In genomic region chr16:46774743-46775177, GRCh38 we compare ENCODE assay signal across 18 cellular contexts. TPM values are rescaled to one million over a fixed set of nuclear protein-coding genes. Genes with fewer than 3 reads are reported as not detected.
DNase-seq lines count a peak whose midpoint lies in the region; ATAC-seq, FAIRE-seq and TF ChIP-seq lines count a peak whose summit lies in the region.
"Had no signal": no experiment of that assay in that cellular context is flagged by ENCODE, and none has a peak within 500 bp of the region (broad histone marks: within the 10 kb centered on the region; RNA-seq: fewer than 3 reads in every experiment).

No MANE protein-coding gene starts in this region.

- in situ Hi-C loops in HepG2 (cut with HindIII; ENCODE audit: extremely low pct_ligation_motif_present, low pct_unique_long_range_greater_than_20kb): no loop called here

- ATAC-seq in HepG2: no peak
- ATAC-seq in right lobe of liver: no peak
- ATAC-seq in HG02642 (IDR thresholded peaks at IDR 0.05; ENCODE audit: poor library complexity, unreplicated experiment): peak; percentile 72
- peak; percentile 64 for ATAC-seq in HG03460 (IDR thresholded peaks at IDR 0.05; ENCODE audit: unreplicated experiment)
- no peak for ATAC-seq in stimulated activated naive CD8-positive, alpha-beta T cell treated with anti-CD3 and anti-CD28 coated beads, Interleukin-15, Interleukin-2, amounts not matched to agents 100 U/mL and 50 U/mL, for 24 hours
- ATAC-seq: left cardiac atrium had no signal

- H3K4me1 ChIP-seq in HepG2 (ENCODE audit: insufficient read depth, low read length) (peaks cover 14% of the 10 kb centered on the region), right lobe of liver (no peaks in the 10 kb centered on the region), neuronal stem cell (ENCODE audit: control insufficient read depth in 2 of 2, insufficient read depth in 1 of 2, low read depth in 1 of 2, low read length in 2 of 2) (no peaks in the 10 kb centered on the region)
- H3K4me1 ChIP-seq: esophagus squamous epithelium had no signal

- no peak overlapping the region for H3K23ac ChIP-seq in neuronal stem cell (ENCODE audit: low read depth, low read length, poor library complexity)

- no peak overlapping the region for H2BK15ac ChIP-seq in neuronal stem cell (ENCODE audit: low read length)

- H3K4me3 ChIP-seq in HepG2 (replicated peaks in 1 of 3; ENCODE audit: insufficient read depth in 1 of 3, low read depth in 2 of 3, low read length in 3 of 3) (no peak overlapping the region), right lobe of liver (no peak overlapping the region), neuronal stem cell (ENCODE audit: low read length in 2 of 2) (no peak overlapping the region)
- H3K4me3 ChIP-seq: esophagus squamous epithelium had no signal

- CTCF ChIA-PET in HepG2 (lab: Yijun Ruan, JAX; ENCODE audit: low intra/inter-chr PET ratio, low total read pairs): no interaction called here

- H3K18ac ChIP-seq in neuronal stem cell (ENCODE audit: low read length): no peak overlapping the region

- H2BK12ac ChIP-seq in neuronal stem cell (ENCODE audit: low read length): no peak overlapping the region

- H2AFZ ChIP-seq in HepG2 (ENCODE audit: low read length) (no peak overlapping the region), neuronal stem cell (ENCODE audit: low read length) (no peak overlapping the region)

- H3K4me2 ChIP-seq in HepG2 (ENCODE audit: low read depth, low read length) (no peak overlapping the region), neuronal stem cell (ENCODE audit: insufficient read depth, low read length, poor library complexity, severe bottlenecking) (no peak overlapping the region)

- intact Hi-C loops in HepG2 (cut with micrococcal nuclease; ENCODE audit: unreplicated experiment) (no loop called here), right lobe of liver (cut with DNase I) (no loop called here)

- no peak overlapping the region for H4K91ac ChIP-seq in neuronal stem cell (ENCODE audit: low read depth, low read length, poor library complexity)

- H3K27me3 ChIP-seq in HepG2 (ENCODE audit: control insufficient read depth in 1 of 2, insufficient read depth in 2 of 2, low read length in 2 of 2) (peaks cover 0 to 5% of the 10 kb centered on the region in 2 experiments; a peak in 1 of 5 replicates), right lobe of liver (no peaks in the 10 kb centered on the region), neuronal stem cell (ENCODE audit: control insufficient read depth in 3 of 3, insufficient read depth in 3 of 3, low read depth in 1 of 3, low read length in 3 of 3) (no peaks in the 10 kb centered on the region)
- H3K27me3 ChIP-seq: esophagus squamous epithelium had no signal

- no peaks in the 10 kb centered on the region for H4K20me1 ChIP-seq in HepG2 (ENCODE audit: insufficient read depth, low read length)

- no peak overlapping the region for H3K14ac ChIP-seq in neuronal stem cell (ENCODE audit: low read length)

- H2BK5ac ChIP-seq in neuronal stem cell (ENCODE audit: low read length): no peak overlapping the region

- TF ChIP-seq CTCF in HepG2 (CRISPR knock-in tag; IDR thresholded peaks at IDR 0.05) (no peak), right lobe of liver (IDR thresholded peaks at IDR 0.05) (no peak)

- H2BK120ac ChIP-seq in neuronal stem cell (ENCODE audit: low read depth, low read length): no peak overlapping the region

- no peak for TF ChIP-seq POLR2A in HepG2 (IDR thresholded peaks at IDR 0.05; ENCODE audit: insufficient read depth in 1 of 2, low read depth in 2 of 2, low read length in 2 of 2)
- no peak for TF ChIP-seq POLR2A in right lobe of liver (IDR thresholded peaks at IDR 0.05)

- TF ChIP-seq RAD21 in HepG2 (CRISPR knock-in tag; IDR thresholded peaks at IDR 0.05): no peak

- DNase-seq in HepG2 (ENCODE audit: low spot score) (no peak), right lobe of liver (no peak), SHP77 treated with DMSO at 0.1 percent for 48 hours (lab: John Stamatoyannopoulos, UW) (no peak), neuronal stem cell (ENCODE audit: low spot score) (no peak), HTR-8/SVneo (ENCODE audit: insufficient read length, low spot score) (no peak)
- DNase-seq in stimulated activated naive CD8-positive, alpha-beta T cell treated with anti-CD3 and anti-CD28 coated beads, Interleukin-15, Interleukin-2, amounts not matched to agents 100 U/mL and 50 U/mL, for 24 hours: no peak
- DNase-seq: dermis blood vessel endothelial cell, esophagus squamous epithelium, GDM1, hippocampal formation, left cardiac atrium, NCI-H1105, NCI-H446 treated with DMSO at 0.1 percent for 48 hours, RPMI8226, T-helper 2 cell had no signal

- POLR2A ChIA-PET in HepG2 (lab: Yijun Ruan, JAX): no interaction called here

- WGBS in HepG2 (ENCODE audit: low lambda C conversion rate): 29% methylated on average over 3 of the region's 3 CpGs
- 59% methylated on average over 3 of the region's 3 CpGs for WGBS in right lobe of liver (ENCODE audit: insufficient coverage, low coverage, low lambda C conversion rate, missing lambda C conversion rate)
- WGBS in neuronal stem cell (ENCODE audit: extremely low coverage in 2 of 2, insufficient read length in 2 of 2, insufficient replicate concordance in 1 of 2), 2 donors: no CpG with 5 or more reads among the region's 3 CpGs

- no peak overlapping the region for H3K27ac ChIP-seq in HepG2 (ENCODE audit: extremely low read length, insufficient read depth, low read length)
- no peak overlapping the region for H3K27ac ChIP-seq in right lobe of liver
- H3K27ac ChIP-seq in neuronal stem cell (replicated peaks; ENCODE audit: low read length): no peak overlapping the region
- H3K27ac ChIP-seq: esophagus squamous epithelium had no signal

- no TSS peak for BruUV-seq in HepG2 (replicated peaks; lab: Mats Ljungman, UMichigan)

- no peaks in the 10 kb centered on the region for H3K79me1 ChIP-seq in neuronal stem cell (ENCODE audit: low read depth, low read length)

- H3K9me3 ChIP-seq in HepG2 (ENCODE audit: low read length) (0 out of 2 replicates have a peak, but pooled peaks cover 6% of the 10 kb centered on the region), right lobe of liver (no peaks in the 10 kb centered on the region), neuronal stem cell (replicated peaks in 1 of 2; ENCODE audit: control insufficient read depth in 2 of 2, insufficient read depth in 1 of 2, low read depth in 1 of 2, low read length in 2 of 2) (peaks cover 5 to 9% of the 10 kb centered on the region in 2 donors)
- H3K9me3 ChIP-seq: esophagus squamous epithelium had no signal

- H3K79me2 ChIP-seq in HepG2 (ENCODE audit: insufficient read depth, low read length): no peaks in the 10 kb centered on the region

- H3K36me3 ChIP-seq in HepG2 (replicated peaks in 1 of 2; ENCODE audit: control insufficient read depth in 1 of 2, insufficient read depth in 2 of 2, low read length in 2 of 2) (no peaks in the 10 kb centered on the region), right lobe of liver (no peaks in the 10 kb centered on the region), neuronal stem cell (replicated peaks in 1 of 2; ENCODE audit: control insufficient read depth in 2 of 2, insufficient read depth in 2 of 2, low read length in 2 of 2) (no peaks in the 10 kb centered on the region)
- H3K36me3 ChIP-seq: esophagus squamous epithelium had no signal

- H4K8ac ChIP-seq in neuronal stem cell (ENCODE audit: low read depth, low read length): no peak overlapping the region

- H3K9ac ChIP-seq in HepG2 (ENCODE audit: insufficient read depth, low read depth, low read length): no peak overlapping the region
- no peak overlapping the region for H3K9ac ChIP-seq in neuronal stem cell (ENCODE audit: low read depth, low read length, poor library complexity)

- no peak overlapping the region for H2AK5ac ChIP-seq in neuronal stem cell (ENCODE audit: low read depth, low read length)

- H3K4ac ChIP-seq in neuronal stem cell (ENCODE audit: low read length): no peak overlapping the region

- TF ChIP-seq EP300 in HepG2 (IDR thresholded peaks at IDR 0.05; ENCODE audit: low read depth in 2 of 2, low read length in 2 of 2) (no peak), HepG2 (CRISPR knock-in tag; IDR thresholded peaks at IDR 0.05; ENCODE audit: borderline replicate concordance) (no peak)

- FAIRE-seq in HepG2 (lab: Jason Lieb, UNC) (no peak), HTR-8/SVneo (lab: Jason Lieb, UNC) (no peak)
- FAIRE-seq: astrocyte had no signal

RNA-seq across cellular contexts. Expression of gene MYLK3, which starts 26.6 kb away (rescaled TPM):
- total RNA-seq in HepG2 (2016; rRNA removed; fragmentation: Illumina TruSeq; extraction: Trizol) (0.13 and 0.18 TPM in 2 replicates), right lobe of liver (under 1 TPM; 0.06 to 0.44 (median 0.23) TPM)
- total RNA-seq in HepG2 (2016; cell fraction: cytosol; rRNA removed; fragmentation: Illumina TruSeq; extraction: Trizol; ENCODE audit: low read depth): not detected in 2 replicates
- total RNA-seq in HepG2 (2016; cell fraction: insoluble cytoplasmic fraction; rRNA removed; fragmentation: Illumina TruSeq; extraction: Trizol): 0.11 and 0.27 TPM in 2 replicates
- total RNA-seq in HepG2 (2016; cell fraction: membrane; rRNA removed; fragmentation: Illumina TruSeq; extraction: Trizol): 0.03 and 0.19 TPM in 2 replicates
- 0.44 and 0.47 TPM in 2 replicates for total RNA-seq in HepG2 (2016; cell fraction: nucleus; rRNA removed; fragmentation: Illumina TruSeq; extraction: Trizol)
- 0.04 TPM in 2 replicates for polyA plus RNA-seq in HepG2 (2011; rRNA removed)
- polyA plus RNA-seq in HepG2 (2011; cell fraction: cytosol; rRNA removed): 0.01 and 0.05 TPM in 2 replicates
- polyA plus RNA-seq in HepG2 (2011; cell fraction: nucleus; rRNA removed): 0.07 and 0.08 TPM in 2 replicates
- polyA plus RNA-seq in HepG2 (2012): 0.01 and 0.11 TPM in 2 replicates
- 0.01 TPM in 1 of 2 replicates, not detected in the other for polyA plus RNA-seq in HepG2 (2016; cell fraction: cytosol; fragmentation: Illumina TruSeq; extraction: Trizol; ENCODE audit: low read depth)
- 0.04 and 0.07 TPM in 2 replicates for polyA plus RNA-seq in HepG2 (2016; cell fraction: insoluble cytoplasmic fraction; fragmentation: Illumina TruSeq; extraction: Trizol; ENCODE audit: low read depth)
- 0.15 TPM in 1 of 2 replicates, not detected in the other for polyA plus RNA-seq in HepG2 (2016; cell fraction: membrane; fragmentation: Illumina TruSeq; extraction: Trizol; ENCODE audit: low read depth)
- polyA plus RNA-seq in HepG2 (2016; cell fraction: nucleus; fragmentation: Illumina TruSeq; extraction: Trizol; ENCODE audit: insufficient read depth, low read depth): not detected in 2 replicates
- 1.0 and 2.2 TPM in 2 replicates for polyA minus RNA-seq in HepG2 (2011; rRNA and poly(A)+ RNA removed; ENCODE audit: low replicate concordance)
- polyA minus RNA-seq in HepG2 (2011; cell fraction: cytosol; rRNA and poly(A)+ RNA removed): not detected in 2 replicates
- polyA minus RNA-seq in HepG2 (2011; cell fraction: nucleus; rRNA and poly(A)+ RNA removed): 0.99 and 1.0 TPM in 2 replicates
- 0.10 TPM for polyA plus RNA-seq in neuronal stem cell (2013, experiment 1 of 2)
- 0.11 TPM for polyA plus RNA-seq in neuronal stem cell (2013, experiment 2 of 2)

RNA-seq across cellular contexts. Expression of gene C16orf87, which starts 56.2 kb away (rescaled TPM):
- total RNA-seq in HepG2 (2016; rRNA removed; fragmentation: Illumina TruSeq; extraction: Trizol) (19.5 and 27.6 TPM in 2 replicates), right lobe of liver (1 to 10 TPM; 5.5 to 9.8 (median 7.4) TPM)
- total RNA-seq in HepG2 (2016; cell fraction: cytosol; rRNA removed; fragmentation: Illumina TruSeq; extraction: Trizol; ENCODE audit: low read depth): 12.4 and 15.0 TPM in 2 replicates
- total RNA-seq in HepG2 (2016; cell fraction: insoluble cytoplasmic fraction; rRNA removed; fragmentation: Illumina TruSeq; extraction: Trizol): 20.6 and 26.6 TPM in 2 replicates
- 21.9 and 26.0 TPM in 2 replicates for total RNA-seq in HepG2 (2016; cell fraction: membrane; rRNA removed; fragmentation: Illumina TruSeq; extraction: Trizol)
- 10.7 and 12.4 TPM in 2 replicates for total RNA-seq in HepG2 (2016; cell fraction: nucleus; rRNA removed; fragmentation: Illumina TruSeq; extraction: Trizol)
- polyA plus RNA-seq in HepG2 (2011; rRNA removed): 5.7 and 8.6 TPM in 2 replicates
- 4.2 and 5.6 TPM in 2 replicates for polyA plus RNA-seq in HepG2 (2011; cell fraction: cytosol; rRNA removed)
- 2.1 and 3.9 TPM in 2 replicates for polyA plus RNA-seq in HepG2 (2011; cell fraction: nucleus; rRNA removed)
- 12.9 and 18.1 TPM in 2 replicates for polyA plus RNA-seq in HepG2 (2012)
- 8.5 and 11.4 TPM in 2 replicates for polyA plus RNA-seq in HepG2 (2016; cell fraction: cytosol; fragmentation: Illumina TruSeq; extraction: Trizol; ENCODE audit: low read depth)
- polyA plus RNA-seq in HepG2 (2016; cell fraction: insoluble cytoplasmic fraction; fragmentation: Illumina TruSeq; extraction: Trizol; ENCODE audit: low read depth): 31.9 and 33.4 TPM in 2 replicates
- polyA plus RNA-seq in HepG2 (2016; cell fraction: membrane; fragmentation: Illumina TruSeq; extraction: Trizol; ENCODE audit: low read depth): 14.6 and 16.7 TPM in 2 replicates
- polyA plus RNA-seq in HepG2 (2016; cell fraction: nucleus; fragmentation: Illumina TruSeq; extraction: Trizol; ENCODE audit: insufficient read depth, low read depth): 17.0 and 18.6 TPM in 2 replicates
- polyA minus RNA-seq in HepG2 (2011; rRNA and poly(A)+ RNA removed; ENCODE audit: low replicate concordance): 3.1 and 4.3 TPM in 2 replicates
- polyA minus RNA-seq in HepG2 (2011; cell fraction: cytosol; rRNA and poly(A)+ RNA removed): 5.7 and 6.3 TPM in 2 replicates
- polyA minus RNA-seq in HepG2 (2011; cell fraction: nucleus; rRNA and poly(A)+ RNA removed): 10.3 and 11.4 TPM in 2 replicates
- polyA plus RNA-seq in neuronal stem cell (2013, experiment 1 of 2): 33.7 TPM
- 35.6 TPM for polyA plus RNA-seq in neuronal stem cell (2013, experiment 2 of 2)

Comparison
In these comparisons a context has a peak if more than half of its experiments do, and no peak if none do; other contexts are left out.
1. ATAC-seq: peak in HG02642 (single experiment) and HG03460 (single experiment); none in HepG2 (single experiment), right lobe of liver (0 of 4) and stimulated activated naive CD8-positive, alpha-beta T cell treated with anti-CD3 and anti-CD28 coated beads, Interleukin-15, Interleukin-2, amounts not matched to agents 100 U/mL and 50 U/mL, for 24 hours (single experiment).